In genomic region chr20:63496404-63497120, GRCh38 we compare ENCODE assay signal across 11 cellular contexts. TPM values are rescaled to one million over a fixed set of nuclear protein-coding genes. Genes with fewer than 3 reads are reported as not detected.
DNase-seq lines count a peak whose midpoint lies in the region; ATAC-seq, FAIRE-seq and TF ChIP-seq lines count a peak whose summit lies in the region.
"Had no signal": no experiment of that assay in that cellular context is flagged by ENCODE, and none has a peak within 500 bp of the region (broad histone marks: within the 10 kb centered on the region; RNA-seq: fewer than 3 reads in every experiment).

No MANE protein-coding gene starts in this region.

- DNase-seq in NCI-H526 treated with DMSO at 0.1 percent for 48 hours (lab: John Stamatoyannopoulos, UW): peak; percentile 20
- no peak for DNase-seq in NCI-H526 (lab: John Stamatoyannopoulos, UW)
- DNase-seq in ascending aorta (ENCODE audit: low spot score in 2 of 2): no peak
- DNase-seq in keratinocyte (ENCODE audit: low read depth, low spot score): no peak
- DNase-seq in stimulated activated naive CD8-positive, alpha-beta T cell treated with anti-CD3 and anti-CD28 coated beads, Interleukin-15, Interleukin-2, amounts not matched to agents 100 U/mL and 50 U/mL, for 24 hours: no peak
- no peak for DNase-seq in NCI-H1417 treated with DMSO at 0.1 percent for 48 hours (lab: John Stamatoyannopoulos, UW)
- no peak for DNase-seq in NCI-H345 (lab: John Stamatoyannopoulos, UW)
- DNase-seq in NOMO-1 treated with DMSO at 0.1 percent for 48 hours (lab: John Stamatoyannopoulos, UW; ENCODE audit: unreplicated experiment): no peak

- H3K9ac ChIP-seq in keratinocyte (ENCODE audit: control insufficient read depth, extremely low read depth, insufficient read depth, low read length): no peak overlapping the region

- intact Hi-C loops in ascending aorta (cut with DNase I): loop anchor here (1.0 kb wide), 1 partner anchor 24 kb away; the partner anchor contains the start of gene PPDPF

- no peaks in the 10 kb centered on the region for H3K9me3 ChIP-seq in ascending aorta
- no peaks in the 10 kb centered on the region for H3K9me3 ChIP-seq in keratinocyte (ENCODE audit: control insufficient read depth, low read depth, low read length)

- no peaks in the 10 kb centered on the region for H3K36me3 ChIP-seq in ascending aorta
- H3K36me3 ChIP-seq in keratinocyte (ENCODE audit: control insufficient read depth in 2 of 2, extremely low read depth in 1 of 2, insufficient read depth in 2 of 2, low read length in 2 of 2): no peaks in the 10 kb centered on the region

- no peak overlapping the region for H2AFZ ChIP-seq in keratinocyte (ENCODE audit: control insufficient read depth, low read length)

- H3K79me2 ChIP-seq in keratinocyte (ENCODE audit: control insufficient read depth, insufficient read depth, low read length): no peaks in the 10 kb centered on the region

- peak overlapping the region; percentile 78 for H3K4me2 ChIP-seq in keratinocyte (ENCODE audit: control insufficient read depth, extremely low read depth, insufficient read depth, low read depth, low read length)

- H3K4me3 ChIP-seq in ascending aorta (peak overlapping the region; percentile 35 to 47), keratinocyte (ENCODE audit: control insufficient read depth in 2 of 3, extremely low read depth in 1 of 3, insufficient read depth in 2 of 3, low read depth in 1 of 3, low read length in 3 of 3) (peak overlapping the region in 2 of 3 experiments; percentile 49 to 57)

- ATAC-seq in stimulated activated naive CD8-positive, alpha-beta T cell treated with anti-CD3 and anti-CD28 coated beads, Interleukin-15, Interleukin-2, amounts not matched to agents 100 U/mL and 50 U/mL, for 24 hours: peak; percentile 16

- H3K27me3 ChIP-seq in ascending aorta: peaks cover 9% of the 10 kb centered on the region
- peaks cover 44% of the 10 kb centered on the region for H3K27me3 ChIP-seq in keratinocyte (ENCODE audit: control insufficient read depth, extremely low read depth, insufficient read depth, low read length)

- no peaks in the 10 kb centered on the region for H4K20me1 ChIP-seq in keratinocyte (ENCODE audit: control insufficient read depth, extremely low read depth, insufficient read depth, low read length)

- H3K27ac ChIP-seq in ascending aorta: no peak overlapping the region
- H3K27ac ChIP-seq in keratinocyte (ENCODE audit: control insufficient read depth, insufficient read depth, low read length): no peak overlapping the region

- no peak for FAIRE-seq in keratinocyte (lab: Jason Lieb, UNC)
- FAIRE-seq: bronchial epithelial cell had no signal

- dilution Hi-C loops in keratinocyte (cut with MboI; ENCODE audit: extremely low pct_ligation_motif_present, low sequenced_read_pairs): no loop called here

- peaks cover 0 to 7% of the 10 kb centered on the region in 2 donors for H3K4me1 ChIP-seq in ascending aorta
- H3K4me1 ChIP-seq in keratinocyte (ENCODE audit: control insufficient read depth, extremely low read depth, insufficient read depth, low read length): peaks cover 2% of the 10 kb centered on the region

- TF ChIP-seq CTCF in ascending aorta (IDR thresholded peaks at IDR 0.05) (no peak), keratinocyte (optimal IDR thresholded peaks at IDR 0.05 in 1 of 3, IDR thresholded peaks at IDR 0.05 in 1 of 3, conservative IDR thresholded peaks at IDR 0.05 in 1 of 3; ENCODE audit: extremely low read depth in 1 of 3, insufficient read depth in 2 of 3, low read length in 3 of 3) (no peak)

- H3K9me1 ChIP-seq in keratinocyte (ENCODE audit: control insufficient read depth, extremely low read depth, insufficient read depth, low read length): no peaks in the 10 kb centered on the region

RNA-seq across cellular contexts. Expression of gene EEF1A2, which starts 2.3 kb away (rescaled TPM):
- total RNA-seq in ascending aorta: 1.1 TPM
- 0.12 to 0.77 TPM (median 0.31 TPM) in 3 replicates for polyA plus RNA-seq in keratinocyte
- polyA plus RNA-seq in keratinocyte (2011; ENCODE audit: low read depth): 23.8 TPM
- 1.7 and 1.9 TPM in 2 replicates for polyA plus RNA-seq in keratinocyte (2011; cell fraction: cytosol; rRNA removed)
- polyA plus RNA-seq in keratinocyte (2011; cell fraction: nucleus; rRNA removed): 2.0 and 2.6 TPM in 2 replicates
- 0.99 and 20.9 TPM in 2 replicates for polyA plus RNA-seq in keratinocyte (2012; ENCODE audit: low replicate concordance)
- 0.33 to 0.82 TPM in 2 of 3 replicates, not detected in the other for polyA minus RNA-seq in keratinocyte
- 3.6 TPM for polyA minus RNA-seq in keratinocyte (2011; cell fraction: cytosol; rRNA and poly(A)+ RNA removed)
- polyA minus RNA-seq in keratinocyte (2011; cell fraction: nucleus; rRNA and poly(A)+ RNA removed): 1.6 and 2.1 TPM in 2 replicates

RNA-seq across cellular contexts. Expression of gene PPDPF, which starts 24.0 kb away (rescaled TPM):
- 242 TPM for total RNA-seq in ascending aorta
- 8.8 to 68.4 TPM (median 16.4 TPM) in 3 replicates for polyA plus RNA-seq in keratinocyte
- polyA plus RNA-seq in keratinocyte (2011; ENCODE audit: low read depth): 71.8 TPM
- 29.1 and 150 TPM in 2 replicates for polyA plus RNA-seq in keratinocyte (2011; cell fraction: cytosol; rRNA removed)
- polyA plus RNA-seq in keratinocyte (2011; cell fraction: nucleus; rRNA removed): 14.0 and 23.8 TPM in 2 replicates
- polyA plus RNA-seq in keratinocyte (2012; ENCODE audit: low replicate concordance): 239 and 414 TPM in 2 replicates
- polyA minus RNA-seq in keratinocyte: 5.2 to 107 TPM (median 12.5 TPM) in 3 replicates
- polyA minus RNA-seq in keratinocyte (2011; cell fraction: cytosol; rRNA and poly(A)+ RNA removed): 879 TPM
- 20.5 and 25.3 TPM in 2 replicates for polyA minus RNA-seq in keratinocyte (2011; cell fraction: nucleus; rRNA and poly(A)+ RNA removed)

RNA-seq across cellular contexts. Expression of gene KCNQ2, which starts 24.1 kb away (rescaled TPM):
- total RNA-seq in ascending aorta: not detected
- 0.12 TPM in 1 of 3 replicates, not detected in the others for polyA plus RNA-seq in keratinocyte
- not detected for polyA plus RNA-seq in keratinocyte (2011; ENCODE audit: low read depth)
- polyA plus RNA-seq in keratinocyte (2011; cell fraction: cytosol; rRNA removed): 0.09 TPM in 1 of 2 replicates, not detected in the other
- 0.18 and 0.28 TPM in 2 replicates for polyA plus RNA-seq in keratinocyte (2011; cell fraction: nucleus; rRNA removed)
- not detected in 2 replicates for polyA plus RNA-seq in keratinocyte (2012; ENCODE audit: low replicate concordance)
- polyA minus RNA-seq in keratinocyte: not detected in 3 replicates
- not detected for polyA minus RNA-seq in keratinocyte (2011; cell fraction: cytosol; rRNA and poly(A)+ RNA removed)
- not detected in 2 replicates for polyA minus RNA-seq in keratinocyte (2011; cell fraction: nucleus; rRNA and poly(A)+ RNA removed)
- total RNA-seq: bronchial epithelial cell had no signal

RNA-seq across cellular contexts. Expression of gene PTK6, which starts 40.6 kb away (rescaled TPM):
- not detected for total RNA-seq in ascending aorta
- 28.5 to 38.9 TPM (median 37.0 TPM) in 3 replicates for polyA plus RNA-seq in keratinocyte
- 10.8 TPM for polyA plus RNA-seq in keratinocyte (2011; ENCODE audit: low read depth)
- polyA plus RNA-seq in keratinocyte (2011; cell fraction: cytosol; rRNA removed): 29.9 and 50.4 TPM in 2 replicates
- 63.1 and 87.1 TPM in 2 replicates for polyA plus RNA-seq in keratinocyte (2011; cell fraction: nucleus; rRNA removed)
- polyA plus RNA-seq in keratinocyte (2012; ENCODE audit: low replicate concordance): 32.1 and 36.7 TPM in 2 replicates
- polyA minus RNA-seq in keratinocyte: 18.9 to 27.3 TPM (median 23.5 TPM) in 3 replicates
- polyA minus RNA-seq in keratinocyte (2011; cell fraction: cytosol; rRNA and poly(A)+ RNA removed): 51.6 TPM
- 26.2 and 30.3 TPM in 2 replicates for polyA minus RNA-seq in keratinocyte (2011; cell fraction: nucleus; rRNA and poly(A)+ RNA removed)
- total RNA-seq: SK-MEL-5 had no signal

RNA-seq across cellular contexts. Expression of gene SRMS, which starts 51.0 kb away (rescaled TPM):
- not detected for total RNA-seq in ascending aorta
- polyA plus RNA-seq in keratinocyte: 0.10 to 0.32 TPM (median 0.14 TPM) in 3 replicates
- not detected for polyA plus RNA-seq in keratinocyte (2011; ENCODE audit: low read depth)
- 0.05 and 0.30 TPM in 2 replicates for polyA plus RNA-seq in keratinocyte (2011; cell fraction: cytosol; rRNA removed)
- 0.52 and 0.97 TPM in 2 replicates for polyA plus RNA-seq in keratinocyte (2011; cell fraction: nucleus; rRNA removed)
- polyA plus RNA-seq in keratinocyte (2012; ENCODE audit: low replicate concordance): 0.28 TPM in 1 of 2 replicates, not detected in the other
- polyA minus RNA-seq in keratinocyte: 0.13 to 1.3 TPM in 2 of 3 replicates, not detected in the other
- polyA minus RNA-seq in keratinocyte (2011; cell fraction: cytosol; rRNA and poly(A)+ RNA removed): not detected
- polyA minus RNA-seq in keratinocyte (2011; cell fraction: nucleus; rRNA and poly(A)+ RNA removed): 0.53 and 0.54 TPM in 2 replicates
- total RNA-seq: A172, SK-MEL-5 had no signal
